In genomic region chr22:36337365-36338130, GRCh38 we compare ENCODE assay signal across 12 cellular contexts. TPM values are rescaled to one million over a fixed set of nuclear protein-coding genes. Genes with fewer than 3 reads are reported as not detected.
A peak's percentile ranks its signal among the peaks of the same experiment; 100 is the strongest.
DNase-seq lines count a peak whose midpoint lies in the region; ATAC-seq and TF ChIP-seq lines count a peak whose summit lies in the region.
"Had no signal": no experiment of that assay in that cellular context is flagged by ENCODE, and none has a peak within 500 bp of the region (broad histone marks: within the 10 kb centered on the region; RNA-seq: fewer than 3 reads in every experiment).

No MANE protein-coding gene starts in this region.

- TF ChIP-seq CTCF in glutamatergic neuron (IDR thresholded peaks at IDR 0.05; ENCODE audit: partially characterized antibody, unreplicated experiment) (no peak), smooth muscle cell (IDR thresholded peaks at IDR 0.05; ENCODE audit: borderline replicate concordance, insufficient read depth, poor library complexity, severe bottlenecking) (no peak)

- peaks cover 86% of the 10 kb centered on the region for H3K36me3 ChIP-seq in GM23248 (ENCODE audit: low read depth)
- peaks cover 4% of the 10 kb centered on the region for H3K36me3 ChIP-seq in smooth muscle cell (ENCODE audit: low read depth)
- H3K36me3 ChIP-seq: ovary had no signal

- ATAC-seq in HG03108 (IDR thresholded peaks at IDR 0.05; ENCODE audit: unreplicated experiment) (no peak), HG02759 (IDR thresholded peaks at IDR 0.05; ENCODE audit: unreplicated experiment) (no peak), GM18498 (IDR thresholded peaks at IDR 0.05; ENCODE audit: unreplicated experiment) (no peak)

- H3K4me3 ChIP-seq in GM23248 (no peak overlapping the region), smooth muscle cell (no peak overlapping the region)
- H3K4me3 ChIP-seq: ovary had no signal

- peaks cover 84% of the 10 kb centered on the region for H3K36me3 Mint-ChIP-seq in activated CD4-positive, alpha-beta memory T cell treated with anti-CD3 and anti-CD28 coated beads for 36 hours
- peaks cover 7% of the 10 kb centered on the region for H3K36me3 Mint-ChIP-seq in glutamatergic neuron (ENCODE audit: unreplicated experiment)

- H3K4me1 Mint-ChIP-seq in activated CD4-positive, alpha-beta memory T cell treated with anti-CD3 and anti-CD28 coated beads for 36 hours (ENCODE audit: low read depth): peaks cover 98% of the 10 kb centered on the region
- peaks cover 14% of the 10 kb centered on the region for H3K4me1 Mint-ChIP-seq in glutamatergic neuron (ENCODE audit: low read depth, unreplicated experiment)

- H3K27ac Mint-ChIP-seq in activated CD4-positive, alpha-beta memory T cell treated with anti-CD3 and anti-CD28 coated beads for 36 hours: peak overlapping the region; percentile 99
- peak overlapping the region; percentile 24 for H3K27ac Mint-ChIP-seq in glutamatergic neuron (ENCODE audit: unreplicated experiment)

- no peaks in the 10 kb centered on the region for H3K9me3 ChIP-seq in GM23248 (ENCODE audit: low read depth)
- H3K9me3 ChIP-seq in smooth muscle cell (replicated peaks; ENCODE audit: low read depth): no peaks in the 10 kb centered on the region
- H3K9me3 ChIP-seq: ovary had no signal

- in situ Hi-C loops in GM23248 (cut with MboI): no loop called here

- H3K4me1 ChIP-seq in GM23248 (ENCODE audit: insufficient read depth) (peaks cover 53% of the 10 kb centered on the region), smooth muscle cell (ENCODE audit: low read depth) (peaks cover 41% of the 10 kb centered on the region)

- peak overlapping the region; percentile 1 for H3K9ac ChIP-seq in GM23248
- no peak overlapping the region for H3K9ac ChIP-seq in smooth muscle cell (ENCODE audit: low read depth)

- no peaks in the 10 kb centered on the region for H3K9me2 ChIP-seq in GM23248 (ENCODE audit: insufficient read depth)

- CTCF ChIA-PET in activated CD4-positive, alpha-beta memory T cell treated with anti-CD3 and anti-CD28 coated beads for 36 hours (lab: Charles Lee): interaction anchor here (1.0 kb wide), 1 partner anchor 41 kb away, joined by 3 read pairs; no protein-coding TSS in a partner anchor

- H4K20me1 ChIP-seq in GM23248 (ENCODE audit: insufficient read depth): peaks cover 5% of the 10 kb centered on the region; the same call in 1 of the 2 replicates
- peaks cover 91% of the 10 kb centered on the region for H4K20me1 ChIP-seq in smooth muscle cell (ENCODE audit: low read depth)

- DNase-seq in GM23248 (no peak), glutamatergic neuron (no peak), smooth muscle cell (lab: John Stamatoyannopoulos, UW; ENCODE audit: unreplicated experiment) (no peak), mesenteric fat pad (ENCODE audit: low spot score) (no peak)
- no peak for DNase-seq in activated CD4-positive, alpha-beta memory T cell treated with anti-CD3 and anti-CD28 coated beads for 36 hours
- DNase-seq: effector CD8-positive, alpha-beta T cell; MM.1S; ovary; T-helper 9 cell had no signal

- intact Hi-C loops in activated CD4-positive, alpha-beta memory T cell treated with anti-CD3 and anti-CD28 coated beads for 36 hours (cut with micrococcal nuclease): no loop called here

- H2AFZ ChIP-seq in GM23248: no peak overlapping the region
- H2AFZ ChIP-seq in smooth muscle cell (ENCODE audit: low read depth): no peak overlapping the region

- no peaks in the 10 kb centered on the region for H3K9me3 Mint-ChIP-seq in activated CD4-positive, alpha-beta memory T cell treated with anti-CD3 and anti-CD28 coated beads for 36 hours
- H3K9me3 Mint-ChIP-seq in glutamatergic neuron (ENCODE audit: unreplicated experiment): peaks cover 8% of the 10 kb centered on the region

- POLR2A ChIA-PET in activated CD4-positive, alpha-beta memory T cell treated with anti-CD3 and anti-CD28 coated beads for 36 hours (lab: Charles Lee): interaction anchor here (1.0 kb wide), 1 partner anchor 27 kb away, joined by 4 read pairs; no protein-coding TSS in a partner anchor

- H3K79me2 ChIP-seq in GM23248 (ENCODE audit: insufficient read depth) (peaks cover 98% of the 10 kb centered on the region), smooth muscle cell (ENCODE audit: low read depth) (peaks cover 82% of the 10 kb centered on the region)

- 88 to 92% methylated on average over 8 of the region's 8 CpGs for WGBS in GM23248 (ENCODE audit: low coverage in 1 of 2, low lambda C conversion rate in 2 of 2, missing lambda C conversion rate in 2 of 2), 2 experiments
- 86% methylated on average over 8 of the region's 8 CpGs for WGBS in smooth muscle cell (ENCODE audit: low lambda C conversion rate)

- H3K27me3 ChIP-seq in GM23248 (replicated peaks; ENCODE audit: insufficient read depth): no peaks in the 10 kb centered on the region
- no peaks in the 10 kb centered on the region for H3K27me3 ChIP-seq in smooth muscle cell (ENCODE audit: low read depth)
- H3K27me3 ChIP-seq: ovary had no signal

- H3K4me3 Mint-ChIP-seq in activated CD4-positive, alpha-beta memory T cell treated with anti-CD3 and anti-CD28 coated beads for 36 hours: no peak overlapping the region
- H3K4me3 Mint-ChIP-seq in glutamatergic neuron (ENCODE audit: unreplicated experiment): peak overlapping the region; percentile 18

- no peaks in the 10 kb centered on the region for H3K27me3 Mint-ChIP-seq in activated CD4-positive, alpha-beta memory T cell treated with anti-CD3 and anti-CD28 coated beads for 36 hours
- peaks cover 11% of the 10 kb centered on the region for H3K27me3 Mint-ChIP-seq in glutamatergic neuron (ENCODE audit: unreplicated experiment)

- H3K27ac ChIP-seq in GM23248: peak overlapping the region; percentile 87
- H3K27ac ChIP-seq in smooth muscle cell (ENCODE audit: low read depth): peak overlapping the region; percentile 100

- H3F3A ChIP-seq in GM23248 (ENCODE audit: insufficient read depth) (peaks cover 94% of the 10 kb centered on the region), smooth muscle cell (ENCODE audit: low read depth) (peaks cover 75% of the 10 kb centered on the region)

- no peak overlapping the region for H3K4me2 ChIP-seq in GM23248 (ENCODE audit: unreplicated experiment)
- no peak overlapping the region for H3K4me2 ChIP-seq in smooth muscle cell

RNA-seq across cellular contexts. Expression of gene MYH9, which starts 50.2 kb away (rescaled TPM):
- total RNA-seq in GM23248 (2014; rRNA removed; shearing (Covaris generic)): 420 and 453 TPM in 2 replicates
- polyA plus RNA-seq in GM23248 (2016; fragmentation: Nextera tagmentation; extraction: Ambion mirVana) (282 and 287 TPM in 2 replicates), smooth muscle cell (361 and 382 TPM in 2 replicates)
- 100 to 1,000 TPM; 712 to 720 TPM for total RNA-seq in activated CD4-positive, alpha-beta memory T cell treated with anti-CD3 and anti-CD28 coated beads for 36 hours
- total RNA-seq in glutamatergic neuron (ENCODE audit: unreplicated experiment) (122 TPM), smooth muscle cell (350 and 378 TPM in 2 replicates), mesenteric fat pad (673 TPM)
